In the genomic region with DNA sequence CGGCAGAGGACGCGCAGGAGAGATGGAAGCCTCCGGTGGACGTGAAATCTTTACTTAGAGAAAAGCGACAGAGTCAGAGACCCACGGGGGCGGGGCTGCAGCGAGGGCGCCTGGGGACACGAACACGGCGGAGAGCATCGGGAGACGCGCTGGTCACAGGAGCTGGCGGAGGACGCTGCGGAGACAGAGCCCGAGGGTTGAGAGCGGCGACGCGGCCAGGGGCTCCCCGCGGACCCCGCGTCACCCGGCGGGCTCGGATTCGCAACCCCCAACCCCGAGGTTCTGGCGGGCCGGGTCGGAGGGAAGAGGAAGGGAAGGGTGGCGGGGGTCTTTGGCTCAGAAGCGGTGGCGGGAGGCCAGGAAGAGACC, we compare ENCODE assay signal across 8 cellular contexts. TPM values are rescaled to one million over a fixed set of nuclear protein-coding genes. Genes with fewer than 3 reads are reported as not detected.
A peak's percentile ranks its signal among the peaks of the same experiment; 100 is the strongest.
DNase-seq lines count a peak whose midpoint lies in the region; ATAC-seq, FAIRE-seq and TF ChIP-seq lines count a peak whose summit lies in the region.

No MANE protein-coding gene starts in this region.

- peak overlapping the region; percentile 28 to 41 for H3K4me3 ChIP-seq in small intestine (ENCODE audit: low read depth in 1 of 2, low read length in 2 of 2)

- POLR2A ChIA-PET in activated B cell treated with CpG ODN at 0.5 μM for 24 hours (lab: Charles Lee) = interaction anchor here (1.0 to 1.3 kb wide), 2 partner anchors 10 to 32 kb away, joined by 5 to 16 read pairs; a partner anchor contains a TSS

- H3K4me3 Mint-ChIP-seq in activated B cell treated with CpG ODN at 0.5 μM for 24 hours = peak overlapping the region; percentile 76

- no peak overlapping the region for H3K27ac ChIP-seq in small intestine (ENCODE audit: low read depth in 1 of 2, low read length in 1 of 2)

- no peak for TF ChIP-seq CTCF in activated B cell treated with CpG ODN at 0.5 μM for 24 hours (IDR thresholded peaks at IDR 0.05)

- H3K27ac Mint-ChIP-seq in activated B cell treated with CpG ODN at 0.5 μM for 24 hours = no peak overlapping the region

- no peaks in the 10 kb centered on the region for H3K36me3 Mint-ChIP-seq in activated B cell treated with CpG ODN at 0.5 μM for 24 hours (ENCODE audit: low read depth)

- ATAC-seq in activated B cell treated with CpG ODN at 0.5 μM for 24 hours (ENCODE audit: low read depth) (no peak), left ventricle myocardium superior (peak; percentile 27), HG03135 (IDR thresholded peaks at IDR 0.05; ENCODE audit: unreplicated experiment) (no peak), GM21515 (IDR thresholded peaks at IDR 0.05; ENCODE audit: unreplicated experiment) (no peak)

- no peak for FAIRE-seq in small intestine (lab: Jason Lieb, UNC)

- WGBS in small intestine, 3 donors = 0 to 2% (median 1%) methylated on average over 23 to 39 of the region's 39 CpGs

- H3K9me3 ChIP-seq in small intestine (ENCODE audit: control insufficient read depth, low read depth) = no peaks in the 10 kb centered on the region

- H3K27me3 ChIP-seq in small intestine (ENCODE audit: control insufficient read depth in 2 of 2, insufficient read depth in 2 of 2, low read length in 2 of 2) = peaks cover 3 to 32% of the 10 kb centered on the region in 2 donors

- H3K4me1 ChIP-seq in small intestine (ENCODE audit: control insufficient read depth in 2 of 2, insufficient read depth in 1 of 2, low read depth in 1 of 2, low read length in 1 of 2) = peaks cover 0 to 3% of the 10 kb centered on the region in 2 donors

- H3K27me3 Mint-ChIP-seq in activated B cell treated with CpG ODN at 0.5 μM for 24 hours = peaks cover 41% of the 10 kb centered on the region

- H3K4me1 Mint-ChIP-seq in activated B cell treated with CpG ODN at 0.5 μM for 24 hours = peaks cover 18% of the 10 kb centered on the region

- H3K9me3 Mint-ChIP-seq in activated B cell treated with CpG ODN at 0.5 μM for 24 hours = peaks cover 5% of the 10 kb centered on the region

- CTCF ChIA-PET in activated B cell treated with CpG ODN at 0.5 μM for 24 hours (lab: Charles Lee) = no interaction called here

- intact Hi-C loops in activated B cell treated with CpG ODN at 0.5 μM for 24 hours (cut with micrococcal nuclease) (loop anchor here (5.0 to 10.0 kb wide), 2 partner anchors 52 to 671 kb away; a partner anchor contains a TSS), left ventricle myocardium superior (cut with micrococcal nuclease) (no loop called here)

- H3K36me3 ChIP-seq in small intestine (ENCODE audit: control insufficient read depth in 2 of 2, insufficient read depth in 2 of 2, low read length in 2 of 2) = no peaks in the 10 kb centered on the region

- peak; percentile 35 for DNase-seq in NCI-H146 (lab: John Stamatoyannopoulos, UW)
- no peak for DNase-seq in NCI-H146 treated with DMSO at 0.1 percent for 48 hours (lab: John Stamatoyannopoulos, UW; ENCODE audit: unreplicated experiment)
- DNase-seq in activated B cell treated with CpG ODN at 0.5 μM for 24 hours = no peak
- DNase-seq in left ventricle myocardium superior = no peak
- no peak for DNase-seq in small intestine
- no peak for DNase-seq in occipital lobe (lab: John Stamatoyannopoulos, UW)

RNA-seq across cellular contexts. Expression of a gene that starts 11.3 kb away (rescaled TPM):
- not detected in 2 replicates for total RNA-seq in activated B cell treated with CpG ODN at 0.5 μM for 24 hours
- not detected for total RNA-seq in left ventricle myocardium superior
- polyA plus RNA-seq in small intestine = 1 to 10 TPM in 1 of 3 donors, not detected in 2; 3.0 TPM
- total RNA-seq in occipital lobe = 4.7 TPM

RNA-seq across cellular contexts. Expression of a gene that starts 16.7 kb away (rescaled TPM):
- total RNA-seq in activated B cell treated with CpG ODN at 0.5 μM for 24 hours (56.7 and 58.2 TPM in 2 replicates), left ventricle myocardium superior (45.1 TPM), occipital lobe (7.5 TPM)
- 10 to 100 TPM; 43.8 to 61.5 (median 53.9) TPM for polyA plus RNA-seq in small intestine

RNA-seq across cellular contexts. Expression of a gene that starts 16.7 kb away (rescaled TPM):
- 58.6 and 66.7 TPM in 2 replicates for total RNA-seq in activated B cell treated with CpG ODN at 0.5 μM for 24 hours
- 42.6 TPM for total RNA-seq in left ventricle myocardium superior
- polyA plus RNA-seq in small intestine = 100 to 1,000 TPM in 2 of 3 donors, 10 to 100 TPM in 1; 43.1 to 173 (median 126) TPM
- 42.4 TPM for total RNA-seq in occipital lobe

RNA-seq across cellular contexts. Expression of a gene that starts 21.8 kb away (rescaled TPM):
- total RNA-seq in activated B cell treated with CpG ODN at 0.5 μM for 24 hours (not detected in 2 replicates), left ventricle myocardium superior (not detected), occipital lobe (not detected)
- 1,000 to 10,000 TPM in 2 of 3 donors, 100 to 1,000 TPM in 1; 284 to 2,052 (median 1,424) TPM for polyA plus RNA-seq in small intestine

RNA-seq across cellular contexts. Expression of a gene that starts 32.4 kb away (rescaled TPM):
- total RNA-seq in activated B cell treated with CpG ODN at 0.5 μM for 24 hours (37.2 and 39.1 TPM in 2 replicates), left ventricle myocardium superior (9.3 TPM), occipital lobe (6.9 TPM)
- polyA plus RNA-seq in small intestine = 100 to 1,000 TPM in 2 of 3 donors, 10 to 100 TPM in 1; 89.8 to 320 (median 240) TPM
